Comparison of ENCODE assay signal across 9 cellular contexts in the genomic region with DNA sequence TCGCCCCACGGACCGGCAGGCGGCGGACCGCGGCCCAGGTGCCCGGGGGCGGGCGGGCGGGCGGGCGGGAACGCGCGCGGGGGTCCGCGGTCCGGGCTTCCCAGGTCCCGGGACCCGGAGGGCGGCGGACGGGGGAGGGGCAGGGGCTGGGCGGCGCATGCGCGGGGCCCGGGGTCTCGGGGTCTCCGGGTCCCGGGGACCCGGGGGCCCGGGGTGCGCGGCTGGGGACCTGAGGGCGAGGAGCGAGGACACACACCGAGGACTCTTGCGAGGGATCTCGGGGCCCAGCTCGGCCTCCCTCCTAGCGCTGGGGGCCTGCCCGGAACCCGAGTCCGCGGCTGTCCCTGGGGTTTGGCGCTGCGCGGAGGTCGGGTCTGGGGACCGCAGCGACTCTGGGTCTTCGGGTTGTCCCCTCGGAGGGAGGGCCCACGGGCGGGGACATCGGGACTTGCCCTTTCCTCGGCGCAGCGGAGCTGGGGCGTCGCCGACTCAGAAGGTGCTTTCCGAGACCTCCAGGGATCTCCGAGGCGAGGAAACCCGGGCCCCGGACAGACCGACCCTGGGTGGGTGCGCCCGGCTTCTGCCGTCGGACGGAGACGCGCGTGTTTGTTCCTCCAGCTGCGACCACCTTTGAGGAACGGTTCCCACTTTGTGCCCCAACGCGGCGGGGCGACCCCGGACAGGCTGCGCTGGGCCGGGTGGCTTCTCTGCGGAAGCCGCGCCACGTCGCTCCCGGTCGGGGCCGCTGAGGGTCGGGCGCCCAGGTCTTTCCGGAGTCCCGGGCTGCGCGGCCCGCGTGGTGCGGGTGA. TPM values are rescaled to one million over a fixed set of nuclear protein-coding genes. Genes with fewer than 3 reads are reported as not detected.
DNase-seq lines count a peak whose midpoint lies in the region; ATAC-seq and FAIRE-seq lines count a peak whose summit lies in the region.
"Had no signal": no experiment of that assay in that cellular context is flagged by ENCODE, and none has a peak within 500 bp of the region (broad histone marks: within the 10 kb centered on the region; RNA-seq: fewer than 3 reads in every experiment).

No MANE protein-coding gene starts in this region.

- under 1% methylated on average over 104 of the region's 105 CpGs for WGBS in right cardiac atrium

- no peaks in the 10 kb centered on the region for H3K27me3 Mint-ChIP-seq in activated naive CD8-positive, alpha-beta T cell

- peak; percentile 61 for FAIRE-seq in GM18507 (lab: Jason Lieb, UNC)

- H3K27me3 ChIP-seq in SJCRH30 (peaks cover 19% of the 10 kb centered on the region), right cardiac atrium (ENCODE audit: control insufficient read depth, insufficient read depth) (no peaks in the 10 kb centered on the region)
- H3K27me3 ChIP-seq: foreskin keratinocyte had no signal

- intact Hi-C loops in right cardiac atrium (cut with DNase I), result loop anchor here in 2 of 4 donors (10.0 kb wide), 2 partner anchors 54 to 84 kb away; no protein-coding TSS in a partner anchor

- no peaks in the 10 kb centered on the region for H3K9me3 Mint-ChIP-seq in activated naive CD8-positive, alpha-beta T cell (ENCODE audit: low read depth)

- H3K4me1 Mint-ChIP-seq in activated naive CD8-positive, alpha-beta T cell (ENCODE audit: low read depth), result peaks cover 19% of the 10 kb centered on the region

- 0 out of 2 replicates have a peak, but pooled peaks cover 5% of the 10 kb centered on the region for H3K4me1 ChIP-seq in SJCRH30
- peaks cover 6% of the 10 kb centered on the region for H3K4me1 ChIP-seq in right cardiac atrium (ENCODE audit: control insufficient read depth, insufficient read depth, low read length)

- ATAC-seq in HG02870 (IDR thresholded peaks at IDR 0.05; ENCODE audit: unreplicated experiment), result peak; percentile 22
- ATAC-seq in right cardiac atrium, result peak; percentile 16 to 40

- peak overlapping the region; percentile 82 for H3K4me3 Mint-ChIP-seq in activated naive CD8-positive, alpha-beta T cell

- DNase-seq in GM18507 (ENCODE audit: extremely low spot score, insufficient read length, low read depth) (peak; percentile 40), SJCRH30 (peak in 1 of 2 experiments; percentile 49), right cardiac atrium (peak; percentile 50 to 84 (median 78)), skeletal muscle cell (ENCODE audit: low read depth) (no peak), SK-N-DZ (ENCODE audit: low spot score) (no peak), HuH-7 (ENCODE audit: low spot score) (no peak)

- peak overlapping the region; percentile 98 for H3K4me3 ChIP-seq in SJCRH30
- H3K4me3 ChIP-seq in right cardiac atrium (ENCODE audit: low read length), result peak overlapping the region; percentile 99
- peak overlapping the region; percentile 93 for H3K4me3 ChIP-seq in skeletal muscle cell (ENCODE audit: low read depth, low read length)

- H3K27ac ChIP-seq in SJCRH30 (no peak overlapping the region), right cardiac atrium (ENCODE audit: low read length) (peak overlapping the region; percentile 88)
- H3K27ac ChIP-seq: foreskin keratinocyte had no signal

- no peaks in the 10 kb centered on the region for H3K36me3 ChIP-seq in SJCRH30

- H3K27ac Mint-ChIP-seq in activated naive CD8-positive, alpha-beta T cell, result no peak overlapping the region

- no peaks in the 10 kb centered on the region for H3K36me3 Mint-ChIP-seq in activated naive CD8-positive, alpha-beta T cell

- H3K9me3 ChIP-seq in SJCRH30 (replicated peaks) (no peaks in the 10 kb centered on the region), right cardiac atrium (ENCODE audit: control insufficient read depth, low read length) (no peaks in the 10 kb centered on the region)

RNA-seq across cellular contexts. Expression of a gene that starts 0.5 kb away (rescaled TPM):
- total RNA-seq in SJCRH30 (2014; rRNA removed; shearing (Covaris generic)), result 10.4 and 11.5 TPM in 2 replicates
- total RNA-seq in right cardiac atrium, result 10 to 100 TPM; 63.6 to 85.2 (median 72.7) TPM
- polyA plus RNA-seq in right cardiac atrium, result 22.9 TPM
- polyA plus RNA-seq in SK-N-DZ (2014; cell fraction: cytosol; rRNA removed), result 4.2 and 4.8 TPM in 2 replicates
- 1.7 and 13.8 TPM in 2 replicates for polyA plus RNA-seq in SK-N-DZ (2014; cell fraction: nucleus; rRNA removed)

Comparison
In these comparisons a context has a peak if more than half of its experiments do, and no peak if none do; other contexts are left out.
1. DNase-seq: peak in GM18507 (single experiment) and right cardiac atrium (3 of 3); none in skeletal muscle cell (single experiment), SK-N-DZ (single experiment) and HuH-7 (single experiment).
2. Peak in every context shown above with its lines, with median percentiles within 50 percentile points of each other: H3K4me3 ChIP-seq.